ENCODE assay signal across 18 cellular contexts in genomic region chr7:151637781-151638261, GRCh38.
A peak's percentile ranks its signal among the peaks of the same experiment; 100 is the strongest.
DNase-seq lines count a peak whose midpoint lies in the region; ATAC-seq and TF ChIP-seq lines count a peak whose summit lies in the region.
"Had no signal": no experiment of that assay in that cellular context is flagged by ENCODE, and none has a peak within 500 bp of the region (broad histone marks: within the 10 kb centered on the region; RNA-seq: fewer than 3 reads in every experiment).

No MANE protein-coding gene starts in this region.

- H3K4me3 Mint-ChIP-seq in chondrocyte (ENCODE audit: unreplicated experiment): peak overlapping the region; percentile 27
- H3K4me3 Mint-ChIP-seq: activated CD4-positive, alpha-beta T cell treated with anti-CD3 and anti-CD28 coated beads, Interleukin-2, amount 10 ng/mL, durations not matched to agents 7 days and 5 days; activated T-cell treated with anti-CD3 and anti-CD28 coated beads, Interleukin-2, amount 50 U/mL, for 24 hours; stimulated activated effector memory CD8-positive, alpha-beta T cell treated with anti-CD3 and anti-CD28 coated beads, Interleukin-12 subunit alpha, Interleukin-12 subunit beta, amount 100 ng/mL, for 72 hours; T-helper 2 cell treated with Interferon-gamma antibody and Interleukin-4, amounts not matched to agents 5 μg/mL and 100 μg/mL, for 36 hours had no signal

- no peaks in the 10 kb centered on the region for H3K27me3 Mint-ChIP-seq in chondrocyte (ENCODE audit: low read depth)
- H3K27me3 Mint-ChIP-seq: activated CD4-positive, alpha-beta T cell treated with anti-CD3 and anti-CD28 coated beads, Interleukin-2, amount 10 ng/mL, durations not matched to agents 7 days and 5 days; activated T-cell treated with anti-CD3 and anti-CD28 coated beads, Interleukin-2, amount 50 U/mL, for 24 hours had no signal

- H3K27ac Mint-ChIP-seq in chondrocyte (ENCODE audit: unreplicated experiment): peak overlapping the region; percentile 86
- H3K27ac Mint-ChIP-seq: activated CD4-positive, alpha-beta T cell treated with anti-CD3 and anti-CD28 coated beads, Interleukin-2, amount 10 ng/mL, durations not matched to agents 7 days and 5 days; activated T-cell treated with anti-CD3 and anti-CD28 coated beads, Interleukin-2, amount 50 U/mL, for 24 hours; stimulated activated effector memory CD8-positive, alpha-beta T cell treated with anti-CD3 and anti-CD28 coated beads, Interleukin-12 subunit alpha, Interleukin-12 subunit beta, amount 100 ng/mL, for 72 hours; T-helper 2 cell treated with Interferon-gamma antibody and Interleukin-4, amounts not matched to agents 5 μg/mL and 100 μg/mL, for 36 hours had no signal

- peaks cover 22% of the 10 kb centered on the region for H3K4me1 ChIP-seq in stomach smooth muscle (ENCODE audit: control insufficient read depth, insufficient read depth, low read length)

- no peaks in the 10 kb centered on the region for H3K36me3 ChIP-seq in stomach smooth muscle (ENCODE audit: control insufficient read depth in 2 of 2, insufficient read depth in 2 of 2, low read length in 2 of 2)

- peaks cover 5% of the 10 kb centered on the region for H3K9me3 Mint-ChIP-seq in chondrocyte (ENCODE audit: low read depth)
- H3K9me3 Mint-ChIP-seq: activated T-cell treated with anti-CD3 and anti-CD28 coated beads, Interleukin-2, amount 50 U/mL, for 24 hours; stimulated activated effector memory CD8-positive, alpha-beta T cell treated with anti-CD3 and anti-CD28 coated beads, Interleukin-12 subunit alpha, Interleukin-12 subunit beta, amount 100 ng/mL, for 72 hours had no signal

- H3K4me1 Mint-ChIP-seq in chondrocyte (ENCODE audit: low read depth): peaks cover 52% of the 10 kb centered on the region

- peaks cover 0 to 1% of the 10 kb centered on the region in 2 donors for H3K9me3 ChIP-seq in stomach smooth muscle (ENCODE audit: control insufficient read depth in 2 of 2, low read length in 2 of 2)

- peak overlapping the region; percentile 53 to 64 for H3K9ac ChIP-seq in stomach smooth muscle (ENCODE audit: low read length in 2 of 2)

- no peaks in the 10 kb centered on the region for H3K27me3 ChIP-seq in stomach smooth muscle (ENCODE audit: control insufficient read depth in 1 of 2, insufficient read depth in 2 of 2, low read length in 2 of 2)
- H3K27me3 ChIP-seq: foreskin keratinocyte had no signal

- peak overlapping the region; percentile 74 for H3K27ac ChIP-seq in stomach smooth muscle (ENCODE audit: low read length)
- H3K27ac ChIP-seq: foreskin keratinocyte had no signal

- ATAC-seq in HG03135 (IDR thresholded peaks at IDR 0.05; ENCODE audit: unreplicated experiment) (no peak), HG02798 (IDR thresholded peaks at IDR 0.05; ENCODE audit: poor library complexity, unreplicated experiment) (no peak), GM19023 (IDR thresholded peaks at IDR 0.05; ENCODE audit: unreplicated experiment) (no peak)
- ATAC-seq: foreskin keratinocyte; K562; stimulated activated effector memory CD8-positive, alpha-beta T cell treated with anti-CD3 and anti-CD28 coated beads, Interleukin-12 subunit alpha, Interleukin-12 subunit beta, amount 100 ng/mL, for 72 hours had no signal

- DNase-seq in HK-2 (ENCODE audit: unreplicated experiment) (peak; percentile 36), chondrocyte (ENCODE audit: low spot score) (no peak), iris pigment epithelial cell (ENCODE audit: low read depth) (peak; percentile 29)
- DNase-seq in effector CD8-positive, alpha-beta T cell (lab: John Stamatoyannopoulos, UW): no peak
- DNase-seq: activated CD4-positive, alpha-beta T cell treated with anti-CD3 and anti-CD28 coated beads, Interleukin-2, amount 10 ng/mL, durations not matched to agents 7 days and 5 days; activated T-cell treated with anti-CD3 and anti-CD28 coated beads, Interleukin-2, amount 50 U/mL, for 24 hours; amniotic stem cell; effector CD4-positive, alpha-beta T cell; foreskin keratinocyte; NCI-H1436 treated with DMSO at 0.1 percent for 48 hours; NCI-H510A treated with DMSO at 0.1 percent for 48 hours had no signal

- peak overlapping the region; percentile 13 to 58 for H3K4me3 ChIP-seq in stomach smooth muscle (ENCODE audit: low read length in 2 of 2)
- H3K4me3 ChIP-seq: K562 had no signal

- no peaks in the 10 kb centered on the region for H3K36me3 Mint-ChIP-seq in chondrocyte (ENCODE audit: low read depth)

- no peak for TF ChIP-seq CTCF in chondrocyte (IDR thresholded peaks at IDR 0.05)

Comparison
In these comparisons a context has a peak if more than half of its experiments do, and no peak if none do; other contexts are left out.
1. DNase-seq: peak in HK-2 (single experiment) and iris pigment epithelial cell (single experiment); none in chondrocyte (single experiment) and effector CD8-positive, alpha-beta T cell (single experiment).